8 cellular contexts compared by ENCODE assay signal in genomic region chr12:49296034-49296835, GRCh38. TPM values are rescaled to one million over a fixed set of nuclear protein-coding genes. Genes with fewer than 3 reads are reported as not detected.
A peak's percentile ranks its signal among the peaks of the same experiment; 100 is the strongest.
DNase-seq lines count a peak whose midpoint lies in the region; ATAC-seq and TF ChIP-seq lines count a peak whose summit lies in the region.

No MANE protein-coding gene starts in this region.

- TF ChIP-seq EP300 in esophagus muscularis mucosa (IDR thresholded peaks at IDR 0.05): no peak

- no peak for ATAC-seq in HG03095 (IDR thresholded peaks at IDR 0.05; ENCODE audit: unreplicated experiment)
- no peak for ATAC-seq in GM19452 (IDR thresholded peaks at IDR 0.05; ENCODE audit: unreplicated experiment)

- TF ChIP-seq CTCF in GM12873 (IDR thresholded peaks at IDR 0.05; ENCODE audit: insufficient read depth, low read depth, low read length, missing control alignments) (peak; percentile 94), esophagus muscularis mucosa (IDR thresholded peaks at IDR 0.05) (peak; percentile 26 to 58 (median 43)), prostate gland (IDR thresholded peaks at IDR 0.05) (peak; percentile 34 to 51 (median 44))

- TF ChIP-seq POLR2A in esophagus muscularis mucosa (IDR thresholded peaks at IDR 0.05; ENCODE audit: low read depth): no peak
- TF ChIP-seq POLR2A in prostate gland (IDR thresholded peaks at IDR 0.05): no peak

- H3K27me3 ChIP-seq in esophagus muscularis mucosa (peaks cover 0 to 69% (median 42%) of the 10 kb centered on the region in 4 donors), prostate gland (replicated peaks; ENCODE audit: insufficient read depth) (peaks cover 21% of the 10 kb centered on the region)

- H3K9me3 ChIP-seq in esophagus muscularis mucosa (no peaks in the 10 kb centered on the region), prostate gland (no peaks in the 10 kb centered on the region)

- DNase-seq in NCI-H510A (lab: John Stamatoyannopoulos, UW): peak; percentile 64
- DNase-seq in activated T-cell treated with anti-CD3 and anti-CD28 coated beads for 4 hours: peak; percentile 48
- no peak for DNase-seq in esophagus muscularis mucosa (ENCODE audit: extremely low spot score)
- DNase-seq in prostate gland (ENCODE audit: low spot score): no peak
- no peak for DNase-seq in NCI-H524 treated with DMSO at 0.1 percent for 48 hours (lab: John Stamatoyannopoulos, UW)

- intact Hi-C loops in esophagus muscularis mucosa (cut with DNase I) (no loop called here), prostate gland (cut with DNase I) (loop anchor here (5.0 kb wide), 1 partner anchor 36 kb away; no protein-coding TSS in a partner anchor)

- H3K36me3 ChIP-seq in esophagus muscularis mucosa: no peaks in the 10 kb centered on the region
- H3K36me3 ChIP-seq in prostate gland: no peaks in the 10 kb centered on the region

- H3K4me1 ChIP-seq in esophagus muscularis mucosa (peaks cover 28 to 51% (median 41%) of the 10 kb centered on the region in 4 donors), prostate gland (replicated peaks) (no peaks in the 10 kb centered on the region)

- 20% methylated on average over 27 of the region's 54 CpGs for WGBS in esophagus muscularis mucosa
- WGBS in prostate gland: 24% methylated on average over 30 of the region's 54 CpGs

- no peak overlapping the region for H3K27ac ChIP-seq in esophagus muscularis mucosa (replicated peaks in 1 of 4)
- H3K27ac ChIP-seq in prostate gland: no peak overlapping the region

- H3K4me3 ChIP-seq in esophagus muscularis mucosa (peak overlapping the region; percentile 7 to 47 (median 30)), prostate gland (no peak overlapping the region)

RNA-seq across cellular contexts. Expression of gene PRPH, which starts 1.3 kb away (rescaled TPM):
- total RNA-seq in esophagus muscularis mucosa: 10 to 100 TPM in 3 of 4 donors, 1 to 10 TPM in 1; 9.9 to 24.5 (median 10.4) TPM
- total RNA-seq in prostate gland: 10 to 100 TPM in 1 of 2 donors, 1 to 10 TPM in 1; 1.4 to 11.4 TPM

RNA-seq across cellular contexts. Expression of gene TROAP, which starts 26.8 kb away (rescaled TPM):
- under 1 TPM in 2 of 4 donors, not detected in 2; 0.26 to 0.80 TPM for total RNA-seq in esophagus muscularis mucosa
- total RNA-seq in prostate gland: 1 to 10 TPM in 1 of 2 donors, under 1 TPM in 1; 0.46 to 5.2 TPM

RNA-seq across cellular contexts. Expression of gene TUBA1C, which starts 31.4 kb away (rescaled TPM):
- total RNA-seq in esophagus muscularis mucosa (100 to 1,000 TPM; 129 to 190 (median 167) TPM), prostate gland (10 to 100 TPM; 81.9 to 85.6 TPM)

RNA-seq across cellular contexts. Expression of gene C1QL4, which starts 40.8 kb away (rescaled TPM):
- total RNA-seq in esophagus muscularis mucosa (not detected), prostate gland (1 to 10 TPM in 1 of 2 donors, not detected in 1; 1.3 TPM)

RNA-seq across cellular contexts. Expression of gene DNAJC22, which starts 50.5 kb away (rescaled TPM):
- under 1 TPM in 3 of 4 donors, not detected in 1; 0.17 to 0.34 (median 0.26) TPM for total RNA-seq in esophagus muscularis mucosa
- total RNA-seq in prostate gland: 1 to 10 TPM in 1 of 2 donors, under 1 TPM in 1; 0.23 to 4.3 TPM

Comparison
In these comparisons a context has a peak if more than half of its experiments do, and no peak if none do; other contexts are left out.
1. CTCF ChIP-seq: peak in every context shown above with its lines; median percentile 94 in GM12873; 44 in prostate gland; 43 in esophagus muscularis mucosa.
2. DNase-seq: peak in NCI-H510A (single experiment) and activated T-cell treated with anti-CD3 and anti-CD28 coated beads for 4 hours (single experiment); none in esophagus muscularis mucosa (single experiment), prostate gland (single experiment) and NCI-H524 treated with DMSO at 0.1 percent for 48 hours (single experiment).
3. H3K4me3 ChIP-seq: peak in esophagus muscularis mucosa (4 of 4); none in prostate gland (0 of 2).